Comparison of ENCODE assay signal across 10 cellular contexts in the genomic region with DNA sequence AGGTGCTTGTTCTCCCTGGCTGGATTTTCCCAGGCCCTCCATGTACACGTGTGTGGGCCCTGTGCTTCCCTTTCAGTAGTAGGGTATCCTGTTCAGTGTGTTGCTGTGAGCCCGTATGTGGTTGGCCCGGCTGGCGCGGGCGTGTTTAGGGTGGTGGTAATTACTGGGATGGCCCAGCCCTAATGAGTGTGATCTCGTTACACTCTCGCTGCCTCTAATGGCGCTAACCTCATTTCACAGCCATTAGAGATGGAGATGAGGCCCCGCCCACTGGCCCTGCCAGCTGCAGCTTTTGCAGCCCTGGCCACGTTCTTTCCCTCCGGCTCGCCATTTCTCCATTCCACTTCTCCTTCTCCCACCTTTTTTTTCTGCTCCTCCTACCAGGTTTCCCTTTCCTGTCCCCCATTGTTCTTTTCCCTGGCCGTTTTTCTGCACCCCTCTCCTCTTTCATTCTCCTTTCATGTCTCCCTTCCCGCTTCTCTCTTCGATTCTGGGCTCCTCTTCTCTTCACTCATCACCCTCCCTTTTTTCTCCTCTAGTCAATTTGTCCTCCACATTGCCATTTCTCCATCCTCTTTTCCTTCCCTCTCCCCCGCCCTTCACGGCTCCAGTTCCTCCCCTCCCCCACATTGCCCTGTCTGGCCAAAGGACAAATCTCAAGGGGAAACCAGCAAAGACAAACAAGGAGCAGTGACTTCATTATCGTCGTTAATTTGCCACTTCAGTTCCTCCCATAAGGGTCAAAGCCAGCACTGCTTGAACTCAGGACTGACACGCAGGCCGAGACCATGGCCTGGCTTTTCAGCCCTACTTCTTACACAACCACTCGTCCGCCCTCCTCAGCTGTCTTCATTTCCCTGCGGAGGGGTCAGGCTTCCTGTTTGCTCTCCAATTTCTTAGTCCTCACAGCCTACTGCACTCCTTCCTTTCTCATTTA. TPM values are rescaled to one million over a fixed set of nuclear protein-coding genes. Genes with fewer than 3 reads are reported as not detected.
DNase-seq lines count a peak whose midpoint lies in the region; ATAC-seq and TF ChIP-seq lines count a peak whose summit lies in the region.
"Had no signal": no experiment of that assay in that cellular context is flagged by ENCODE, and none has a peak within 500 bp of the region (broad histone marks: within the 10 kb centered on the region; RNA-seq: fewer than 3 reads in every experiment).

No MANE protein-coding gene starts in this region.

- no peak overlapping the region for H3K23ac ChIP-seq in neuronal stem cell (ENCODE audit: low read depth, low read length, poor library complexity)

- H3K4me2 ChIP-seq in Karpas-422 (ENCODE audit: low read depth, low read length, poor library complexity, severe bottlenecking) (no peak overlapping the region), neuronal stem cell (ENCODE audit: insufficient read depth, low read length, poor library complexity, severe bottlenecking) (no peak overlapping the region)

- H3K27ac Mint-ChIP-seq in activated CD4-positive, alpha-beta T cell treated with anti-CD3 and anti-CD28 coated beads, Interleukin-2, amount 10 ng/mL, durations not matched to agents 24 days and 14 days, result no peak overlapping the region

- H3K79me2 ChIP-seq in Karpas-422 (ENCODE audit: low read length), result no peaks in the 10 kb centered on the region

- no peak overlapping the region for H2BK15ac ChIP-seq in neuronal stem cell (ENCODE audit: low read length)

- H2AFZ ChIP-seq in Karpas-422 (ENCODE audit: low read length) (no peak overlapping the region), neuronal stem cell (ENCODE audit: low read length) (no peak overlapping the region)

- H3K27ac ChIP-seq in Karpas-422 (ENCODE audit: low read length) (no peak overlapping the region), psoas muscle (no peak overlapping the region), neuronal stem cell (replicated peaks; ENCODE audit: low read length) (no peak overlapping the region)

- no peak overlapping the region for H2AK5ac ChIP-seq in neuronal stem cell (ENCODE audit: low read depth, low read length)

- no peaks in the 10 kb centered on the region for H4K20me1 ChIP-seq in Karpas-422 (ENCODE audit: insufficient read depth, low read depth, low read length)

- peaks cover 10% of the 10 kb centered on the region for H3K4me1 ChIP-seq in Karpas-422 (ENCODE audit: low read length)
- H3K4me1 ChIP-seq in psoas muscle, result no peaks in the 10 kb centered on the region
- peaks cover 17 to 32% of the 10 kb centered on the region in 2 donors for H3K4me1 ChIP-seq in neuronal stem cell (ENCODE audit: control insufficient read depth in 2 of 2, insufficient read depth in 1 of 2, low read depth in 1 of 2, low read length in 2 of 2)

- H3K4ac ChIP-seq in neuronal stem cell (ENCODE audit: low read length), result no peak overlapping the region

- H4K91ac ChIP-seq in neuronal stem cell (ENCODE audit: low read depth, low read length, poor library complexity), result no peak overlapping the region

- H3K36me3 Mint-ChIP-seq in activated CD4-positive, alpha-beta T cell treated with anti-CD3 and anti-CD28 coated beads, Interleukin-2, amount 10 ng/mL, durations not matched to agents 24 days and 14 days (ENCODE audit: low read depth), result no peaks in the 10 kb centered on the region

- H3K9me3 Mint-ChIP-seq in activated CD4-positive, alpha-beta T cell treated with anti-CD3 and anti-CD28 coated beads, Interleukin-2, amount 10 ng/mL, durations not matched to agents 24 days and 14 days, result no peaks in the 10 kb centered on the region

- H3K36me3 ChIP-seq in Karpas-422 (ENCODE audit: insufficient read depth, low read length) (no peaks in the 10 kb centered on the region), psoas muscle (ENCODE audit: insufficient read depth in 1 of 2, low read depth in 1 of 2) (no peaks in the 10 kb centered on the region), neuronal stem cell (replicated peaks in 1 of 2; ENCODE audit: control insufficient read depth in 2 of 2, insufficient read depth in 2 of 2, low read length in 2 of 2) (peaks cover 5 to 6% of the 10 kb centered on the region in 2 donors)
- H3K36me3 ChIP-seq: MG63 had no signal

- H3K4me3 Mint-ChIP-seq in activated CD4-positive, alpha-beta T cell treated with anti-CD3 and anti-CD28 coated beads, Interleukin-2, amount 10 ng/mL, durations not matched to agents 24 days and 14 days, result no peak overlapping the region

- no peak overlapping the region for H2BK120ac ChIP-seq in neuronal stem cell (ENCODE audit: low read depth, low read length)

- no peaks in the 10 kb centered on the region for H3K27me3 ChIP-seq in Karpas-422 (ENCODE audit: low read length)
- no peaks in the 10 kb centered on the region for H3K27me3 ChIP-seq in psoas muscle (ENCODE audit: insufficient read depth in 3 of 3, low read length in 2 of 3)
- H3K27me3 ChIP-seq in neuronal stem cell (ENCODE audit: control insufficient read depth in 3 of 3, insufficient read depth in 3 of 3, low read depth in 1 of 3, low read length in 3 of 3), result no peaks in the 10 kb centered on the region
- H3K27me3 ChIP-seq: MG63 had no signal

- H3K79me1 ChIP-seq in neuronal stem cell (ENCODE audit: low read depth, low read length), result no peaks in the 10 kb centered on the region

- ATAC-seq in psoas muscle, result peak; percentile 21 to 87 (median 57)
- ATAC-seq: HCT116 had no signal

- H2BK5ac ChIP-seq in neuronal stem cell (ENCODE audit: low read length), result no peak overlapping the region

- H2BK12ac ChIP-seq in neuronal stem cell (ENCODE audit: low read length), result no peak overlapping the region

- no peaks in the 10 kb centered on the region for H3K27me3 Mint-ChIP-seq in activated CD4-positive, alpha-beta T cell treated with anti-CD3 and anti-CD28 coated beads, Interleukin-2, amount 10 ng/mL, durations not matched to agents 24 days and 14 days

- H3K4me3 ChIP-seq in Karpas-422 (ENCODE audit: low read length) (no peak overlapping the region), psoas muscle (no peak overlapping the region), neuronal stem cell (ENCODE audit: low read length in 2 of 2) (no peak overlapping the region)
- H3K4me3 ChIP-seq: MG63 had no signal

- H3K14ac ChIP-seq in neuronal stem cell (ENCODE audit: low read length), result no peak overlapping the region

- H3K9me3 ChIP-seq in Karpas-422 (ENCODE audit: low read length) (no peaks in the 10 kb centered on the region), psoas muscle (no peaks in the 10 kb centered on the region), neuronal stem cell (replicated peaks in 1 of 2; ENCODE audit: control insufficient read depth in 2 of 2, insufficient read depth in 1 of 2, low read depth in 1 of 2, low read length in 2 of 2) (no peaks in the 10 kb centered on the region)
- H3K9me3 ChIP-seq: MG63 had no signal

- H3K9ac ChIP-seq in Karpas-422 (ENCODE audit: low read length), result no peak overlapping the region
- no peak overlapping the region for H3K9ac ChIP-seq in neuronal stem cell (ENCODE audit: low read depth, low read length, poor library complexity)

- H4K8ac ChIP-seq in neuronal stem cell (ENCODE audit: low read depth, low read length), result no peak overlapping the region

- no peak overlapping the region for H3K18ac ChIP-seq in neuronal stem cell (ENCODE audit: low read length)

- peak; percentile 58 for DNase-seq in Karpas-422
- DNase-seq in NCI-H82 (lab: John Stamatoyannopoulos, UW), result peak; percentile 96
- DNase-seq in globus pallidus (ENCODE audit: low spot score), result peak; percentile 74
- DNase-seq in psoas muscle, result peak; percentile 43 to 83
- DNase-seq in neuronal stem cell (ENCODE audit: low spot score), result no peak
- DNase-seq in activated CD4-positive, alpha-beta T cell treated with anti-CD3 and anti-CD28 coated beads, Interleukin-2, amount 10 ng/mL, durations not matched to agents 24 days and 14 days, result no peak
- DNase-seq in stimulated activated CD4-positive, alpha-beta T cell treated with anti-CD3 and anti-CD28 coated beads, Interleukin-1b, Interleukin-23, amount 100 ng/mL, for 48 hours, result no peak
- DNase-seq in activated T-cell treated with anti-CD3 and anti-CD28 coated beads, Interleukin-2, amount 50 U/mL, for 48 hours, result no peak
- DNase-seq: MG63 had no signal

- no peak for TF ChIP-seq CTCF in psoas muscle (IDR thresholded peaks at IDR 0.05)

- intact Hi-C loops in psoas muscle (cut with DNase I), result no loop called here
- intact Hi-C loops in activated CD4-positive, alpha-beta T cell treated with anti-CD3 and anti-CD28 coated beads, Interleukin-2, amount 10 ng/mL, durations not matched to agents 24 days and 14 days (cut with micrococcal nuclease), result no loop called here

- 31 to 34% (median 33%) methylated on average over 25 of the region's 25 CpGs for WGBS in psoas muscle, 3 donors
- WGBS in neuronal stem cell (ENCODE audit: extremely low coverage in 2 of 2, insufficient read length in 2 of 2, insufficient replicate concordance in 1 of 2), 2 donors, result no CpG with 5 or more reads among the region's 25 CpGs

- no peaks in the 10 kb centered on the region for H3K9me2 ChIP-seq in Karpas-422 (replicated peaks; ENCODE audit: insufficient read depth, low read length)

- peaks cover 2% of the 10 kb centered on the region for H3K4me1 Mint-ChIP-seq in activated CD4-positive, alpha-beta T cell treated with anti-CD3 and anti-CD28 coated beads, Interleukin-2, amount 10 ng/mL, durations not matched to agents 24 days and 14 days

RNA-seq across cellular contexts. Expression of gene ZFHX2, which starts 6.8 kb away (rescaled TPM):
- 0.07 and 0.32 TPM in 2 replicates for total RNA-seq in Karpas-422 (2014; rRNA removed; shearing (Covaris generic); ENCODE audit: low replicate concordance)
- 1 to 10 TPM in 1 of 4 donors, under 1 TPM in 3; 0.39 to 2.9 (median 0.63) TPM for total RNA-seq in psoas muscle
- polyA plus RNA-seq in psoas muscle, result under 1 TPM; 0.11 to 0.71 (median 0.69) TPM
- 3.9 TPM for polyA plus RNA-seq in neuronal stem cell (2013, experiment 1 of 2)
- polyA plus RNA-seq in neuronal stem cell (2013, experiment 2 of 2), result 4.4 TPM
- total RNA-seq in activated CD4-positive, alpha-beta T cell treated with anti-CD3 and anti-CD28 coated beads, Interleukin-2, amount 10 ng/mL, durations not matched to agents 24 days and 14 days, result 1.8 and 2.8 TPM in 2 replicates

RNA-seq across cellular contexts. Expression of gene THTPA, which starts 11.3 kb away (rescaled TPM):
- 16.2 and 57.5 TPM in 2 replicates for total RNA-seq in Karpas-422 (2014; rRNA removed; shearing (Covaris generic); ENCODE audit: low replicate concordance)
- 10 to 100 TPM; 18.5 to 29.9 (median 23.2) TPM for total RNA-seq in psoas muscle
- 10 to 100 TPM; 23.0 to 53.5 (median 26.2) TPM for polyA plus RNA-seq in psoas muscle
- polyA plus RNA-seq in neuronal stem cell (2013, experiment 1 of 2), result 8.8 TPM
- 7.5 TPM for polyA plus RNA-seq in neuronal stem cell (2013, experiment 2 of 2)
- total RNA-seq in activated CD4-positive, alpha-beta T cell treated with anti-CD3 and anti-CD28 coated beads, Interleukin-2, amount 10 ng/mL, durations not matched to agents 24 days and 14 days, result 14.5 and 16.7 TPM in 2 replicates

RNA-seq across cellular contexts. Expression of gene AP1G2, which starts 22.8 kb away (rescaled TPM):
- total RNA-seq in Karpas-422 (2014; rRNA removed; shearing (Covaris generic); ENCODE audit: low replicate concordance), result 207 and 248 TPM in 2 replicates
- total RNA-seq in psoas muscle, result 10 to 100 TPM in 1 of 4 donors, 1 to 10 TPM in 3; 4.4 to 11.0 (median 6.1) TPM
- 1 to 10 TPM; 3.3 to 5.3 (median 4.3) TPM for polyA plus RNA-seq in psoas muscle
- 77.9 TPM for polyA plus RNA-seq in neuronal stem cell (2013, experiment 1 of 2)
- 80.8 TPM for polyA plus RNA-seq in neuronal stem cell (2013, experiment 2 of 2)
- 135 and 142 TPM in 2 replicates for total RNA-seq in activated CD4-positive, alpha-beta T cell treated with anti-CD3 and anti-CD28 coated beads, Interleukin-2, amount 10 ng/mL, durations not matched to agents 24 days and 14 days

RNA-seq across cellular contexts. Expression of gene JPH4, which starts 33.8 kb away (rescaled TPM):
- total RNA-seq in Karpas-422 (2014; rRNA removed; shearing (Covaris generic); ENCODE audit: low replicate concordance), result 0.29 TPM in 1 of 2 replicates, not detected in the other
- total RNA-seq in psoas muscle, result under 1 TPM; 0.05 to 0.62 (median 0.17) TPM
- under 1 TPM; 0.01 to 0.13 (median 0.03) TPM for polyA plus RNA-seq in psoas muscle
- polyA plus RNA-seq in neuronal stem cell (2013, experiment 1 of 2), result 19.9 TPM
- 21.1 TPM for polyA plus RNA-seq in neuronal stem cell (2013, experiment 2 of 2)
- total RNA-seq in activated CD4-positive, alpha-beta T cell treated with anti-CD3 and anti-CD28 coated beads, Interleukin-2, amount 10 ng/mL, durations not matched to agents 24 days and 14 days, result not detected in 2 replicates

Comparison
In these comparisons a context has a peak if more than half of its experiments do, and no peak if none do; other contexts are left out.
1. DNase-seq: peak in Karpas-422 (single experiment), NCI-H82 (single experiment), globus pallidus (single experiment) and psoas muscle (2 of 2); none in neuronal stem cell (single experiment), activated CD4-positive, alpha-beta T cell treated with anti-CD3 and anti-CD28 coated beads, Interleukin-2, amount 10 ng/mL, durations not matched to agents 24 days and 14 days (single experiment), stimulated activated CD4-positive, alpha-beta T cell treated with anti-CD3 and anti-CD28 coated beads, Interleukin-1b, Interleukin-23, amount 100 ng/mL, for 48 hours (single experiment) and activated T-cell treated with anti-CD3 and anti-CD28 coated beads, Interleukin-2, amount 50 U/mL, for 48 hours (0 of 2).
2. RNA of gene AP1G2, which starts 22.8 kb away (total RNA-seq): 207 to 248 TPM in Karpas-422 and 135 to 142 TPM in activated CD4-positive, alpha-beta T cell treated with anti-CD3 and anti-CD28 coated beads, Interleukin-2, amount 10 ng/mL, durations not matched to agents 24 days and 14 days; 4.4 to 11.0 TPM in psoas muscle; every median in the first group is over 10 times any median in the second.